Comparison of ENCODE assay signal across 8 cellular contexts in genomic region chr12:76763746-76764675, GRCh38. TPM values are rescaled to one million over a fixed set of nuclear protein-coding genes. Genes with fewer than 3 reads are reported as not detected.
A peak's percentile ranks its signal among the peaks of the same experiment; 100 is the strongest.
DNase-seq lines count a peak whose midpoint lies in the region; ATAC-seq and TF ChIP-seq lines count a peak whose summit lies in the region.

Gene ZDHHC17, plus strand, starts transcription at chr12:76764115. Its CDS starts 122 bp downstream, at chr12:76764237.

- H3K27me3 Mint-ChIP-seq in activated B cell treated with CpG ODN at 0.5 μM for 24 hours (no peaks in the 10 kb centered on the region), immature natural killer cell (ENCODE audit: low read depth in 3 of 3) (peaks cover 12 to 19% (median 17%) of the 10 kb centered on the region in 3 donors)

- H3K36me3 Mint-ChIP-seq in activated B cell treated with CpG ODN at 0.5 μM for 24 hours (ENCODE audit: low read depth) (peaks cover 6% of the 10 kb centered on the region), immature natural killer cell (no peaks in the 10 kb centered on the region)

- intact Hi-C loops in activated B cell treated with CpG ODN at 0.5 μM for 24 hours (cut with micrococcal nuclease), result loop anchor here (1.0 to 10.0 kb wide), 14 partner anchors 9 to 1373 kb away; partner anchors contain the start of genes BBS10, CSRP2, E2F7 and GLIPR1

- DNase-seq in AG08396 (ENCODE audit: low spot score) (peak; percentile 96), NCI-H345 (lab: John Stamatoyannopoulos, UW) (peak; percentile 94), activated B cell treated with CpG ODN at 0.5 μM for 24 hours (peak; percentile 96), cardiac fibroblast (ENCODE audit: low read depth in 2 of 2) (peak; percentile 93 to 96), immature natural killer cell (peak; percentile 92 to 94 (median 93)), smooth muscle cell of the brain vasculature (ENCODE audit: low read depth, low spot score) (peak; percentile 85)

- peak within 1 kb of the TSS; percentile 81 to 95 for H3K4me3 ChIP-seq in cardiac fibroblast (replicated peaks in 1 of 2; ENCODE audit: low read depth in 2 of 2, low read length in 2 of 2)

- CTCF ChIA-PET in activated B cell treated with CpG ODN at 0.5 μM for 24 hours (lab: Charles Lee), result interaction anchor here (1.4 to 2.7 kb wide), 3 partner anchors 13 to 142 kb away, joined by 3 to 10 read pairs (median 8); no protein-coding TSS in a partner anchor

- TF ChIP-seq CTCF in activated B cell treated with CpG ODN at 0.5 μM for 24 hours (IDR thresholded peaks at IDR 0.05) (no peak), cardiac fibroblast (IDR thresholded peaks at IDR 0.05; ENCODE audit: low read depth, low read length) (no peak)

- H3K4me1 Mint-ChIP-seq in activated B cell treated with CpG ODN at 0.5 μM for 24 hours (peaks cover 44% of the 10 kb centered on the region), immature natural killer cell (peaks cover 32 to 34% of the 10 kb centered on the region in 2 donors)

- no peaks in the 10 kb centered on the region for H3K9me3 Mint-ChIP-seq in activated B cell treated with CpG ODN at 0.5 μM for 24 hours
- no peaks in the 10 kb centered on the region for H3K9me3 Mint-ChIP-seq in immature natural killer cell

- ATAC-seq in GM19023 (IDR thresholded peaks at IDR 0.05; ENCODE audit: unreplicated experiment) (peak; percentile 91), HG03280 (IDR thresholded peaks at IDR 0.05; ENCODE audit: unreplicated experiment) (peak; percentile 93), activated B cell treated with CpG ODN at 0.5 μM for 24 hours (ENCODE audit: low read depth) (peak; percentile 87)

- POLR2A ChIA-PET in activated B cell treated with CpG ODN at 0.5 μM for 24 hours (lab: Charles Lee), result interaction anchor here (0.7 to 2.2 kb wide), 11 partner anchors 13 to 1281 kb away, joined by 3 to 18 read pairs (median 4); partner anchors contain the start of genes BBS10, KRR1, NAP1L1 and OSBPL8

- H3K4me3 Mint-ChIP-seq in activated B cell treated with CpG ODN at 0.5 μM for 24 hours (peak within 1 kb of the TSS; percentile 97), immature natural killer cell (peak within 1 kb of the TSS; percentile 97 to 98 (median 97))

- H3K27ac Mint-ChIP-seq in activated B cell treated with CpG ODN at 0.5 μM for 24 hours (peak within 1 kb of the TSS; percentile 96), immature natural killer cell (peak within 1 kb of the TSS; percentile 94 to 98 (median 96))

RNA-seq across cellular contexts. Expression of gene ZDHHC17, which starts in this region (rescaled TPM):
- 51.8 and 70.8 TPM in 2 replicates for total RNA-seq in activated B cell treated with CpG ODN at 0.5 μM for 24 hours
- polyA plus RNA-seq in immature natural killer cell, result 10 to 100 TPM in 2 of 3 donors, 1 to 10 TPM in 1; 9.2 to 15.8 (median 11.0) TPM

Comparison
In these comparisons a context has a peak if more than half of its experiments do, and no peak if none do; other contexts are left out.
1. Peak in every context shown above with its lines: DNase-seq, ATAC-seq and H3K4me3 ChIP-seq.